In the genomic region with DNA sequence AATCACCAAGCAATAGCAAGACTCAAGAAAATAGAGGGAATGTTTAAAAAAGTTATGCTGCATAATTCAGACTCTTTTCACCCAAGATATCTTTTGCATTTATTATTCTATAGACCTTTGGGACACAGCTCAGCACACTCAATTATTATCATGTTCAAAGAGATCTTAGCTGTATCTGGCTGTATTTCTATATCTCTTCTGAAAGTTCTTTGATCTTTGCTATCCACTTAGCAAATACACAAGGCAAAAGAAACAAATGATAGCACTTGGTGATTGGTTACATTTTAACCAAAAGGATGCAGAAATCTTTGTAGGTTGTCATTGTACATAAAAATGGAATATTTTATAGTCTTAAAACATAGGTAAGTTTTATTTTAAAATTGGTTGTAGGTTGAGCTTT, we compare ENCODE assay signal across 1 cellular context.
A peak's percentile ranks its signal among the peaks of the same experiment; 100 is the strongest.
TF ChIP-seq lines count a peak whose summit lies in the region.

No MANE protein-coding gene starts in this region.

TF ChIP-seq in HepG2, 621 proteins besides CTCF, POLR2A, EP300 and RAD21 (continued from another document):
- no peak for TF ChIP-seq ZNF691 (CRISPR knock-in tag; IDR thresholded peaks at IDR 0.05; ENCODE audit: borderline replicate concordance, low read depth)
- no peak for TF ChIP-seq ZKSCAN8 (CRISPR knock-in tag; IDR thresholded peaks at IDR 0.05; ENCODE audit: borderline replicate concordance)
- 0 out of 2 replicates have a peak, but pooled peaks have one; percentile 50 for TF ChIP-seq NCOA2 (CRISPR knock-in tag; IDR thresholded peaks at IDR 0.05)
- TF ChIP-seq PPARG (CRISPR knock-in tag; conservative IDR thresholded peaks at IDR 0.05), result peak; percentile 33; the same call in 1 of the 2 replicates
- TF ChIP-seq SRSF9 (IDR thresholded peaks at IDR 0.05; ENCODE audit: borderline replicate concordance, insufficient read depth, low read depth, low read length, poor library complexity, severe bottlenecking), result no peak
- peak; percentile 76 for TF ChIP-seq PAXIP1 (CRISPR knock-in tag; conservative IDR thresholded peaks at IDR 0.05)
- peak; percentile 87 for TF ChIP-seq ISL2 (CRISPR knock-in tag; IDR thresholded peaks at IDR 0.05)
- peak; percentile 57; the same call in 1 of the 2 replicates for TF ChIP-seq SOX5 (CRISPR knock-in tag; IDR thresholded peaks at IDR 0.05; ENCODE audit: borderline replicate concordance)
- no peak for TF ChIP-seq SOX13 (IDR thresholded peaks at IDR 0.05)
- TF ChIP-seq SOX13 (CRISPR knock-in tag; conservative IDR thresholded peaks at IDR 0.05 in 1 of 2, IDR thresholded peaks at IDR 0.05 in 1 of 2), result peak in 1 of 2 experiments; percentile 69; a peak in 2 of 4 replicates
- TF ChIP-seq, protein P1, sequence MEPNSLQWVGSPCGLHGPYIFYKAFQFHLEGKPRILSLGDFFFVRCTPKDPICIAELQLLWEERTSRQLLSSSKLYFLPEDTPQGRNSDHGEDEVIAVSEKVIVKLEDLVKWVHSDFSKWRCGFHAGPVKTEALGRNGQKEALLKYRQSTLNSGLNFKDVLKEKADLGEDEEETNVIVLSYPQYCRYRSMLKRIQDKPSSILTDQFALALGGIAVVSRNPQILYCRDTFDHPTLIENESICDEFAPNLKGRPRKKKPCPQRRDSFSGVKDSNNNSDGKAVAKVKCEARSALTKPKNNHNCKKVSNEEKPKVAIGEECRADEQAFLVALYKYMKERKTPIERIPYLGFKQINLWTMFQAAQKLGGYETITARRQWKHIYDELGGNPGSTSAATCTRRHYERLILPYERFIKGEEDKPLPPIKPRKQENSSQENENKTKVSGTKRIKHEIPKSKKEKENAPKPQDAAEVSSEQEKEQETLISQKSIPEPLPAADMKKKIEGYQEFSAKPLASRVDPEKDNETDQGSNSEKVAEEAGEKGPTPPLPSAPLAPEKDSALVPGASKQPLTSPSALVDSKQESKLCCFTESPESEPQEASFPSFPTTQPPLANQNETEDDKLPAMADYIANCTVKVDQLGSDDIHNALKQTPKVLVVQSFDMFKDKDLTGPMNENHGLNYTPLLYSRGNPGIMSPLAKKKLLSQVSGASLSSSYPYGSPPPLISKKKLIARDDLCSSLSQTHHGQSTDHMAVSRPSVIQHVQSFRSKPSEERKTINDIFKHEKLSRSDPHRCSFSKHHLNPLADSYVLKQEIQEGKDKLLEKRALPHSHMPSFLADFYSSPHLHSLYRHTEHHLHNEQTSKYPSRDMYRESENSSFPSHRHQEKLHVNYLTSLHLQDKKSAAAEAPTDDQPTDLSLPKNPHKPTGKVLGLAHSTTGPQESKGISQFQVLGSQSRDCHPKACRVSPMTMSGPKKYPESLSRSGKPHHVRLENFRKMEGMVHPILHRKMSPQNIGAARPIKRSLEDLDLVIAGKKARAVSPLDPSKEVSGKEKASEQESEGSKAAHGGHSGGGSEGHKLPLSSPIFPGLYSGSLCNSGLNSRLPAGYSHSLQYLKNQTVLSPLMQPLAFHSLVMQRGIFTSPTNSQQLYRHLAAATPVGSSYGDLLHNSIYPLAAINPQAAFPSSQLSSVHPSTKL (CRISPR knock-in tag; IDR thresholded peaks at IDR 0.05), result peak; percentile 66
- TF ChIP-seq FOXA3 (CRISPR knock-in tag; IDR thresholded peaks at IDR 0.05), result peak; percentile 77
- TF ChIP-seq MTA3 (CRISPR knock-in tag; IDR thresholded peaks at IDR 0.05), result no peak
- no peak for TF ChIP-seq SRF (IDR thresholded peaks at IDR 0.05; ENCODE audit: low read depth, low read length)
- TF ChIP-seq TCF7 (IDR thresholded peaks at IDR 0.05; ENCODE audit: low read depth), result peak; percentile 76
- TF ChIP-seq TFDP2 (CRISPR knock-in tag; IDR thresholded peaks at IDR 0.05), result no peak
- TF ChIP-seq, protein P2, sequence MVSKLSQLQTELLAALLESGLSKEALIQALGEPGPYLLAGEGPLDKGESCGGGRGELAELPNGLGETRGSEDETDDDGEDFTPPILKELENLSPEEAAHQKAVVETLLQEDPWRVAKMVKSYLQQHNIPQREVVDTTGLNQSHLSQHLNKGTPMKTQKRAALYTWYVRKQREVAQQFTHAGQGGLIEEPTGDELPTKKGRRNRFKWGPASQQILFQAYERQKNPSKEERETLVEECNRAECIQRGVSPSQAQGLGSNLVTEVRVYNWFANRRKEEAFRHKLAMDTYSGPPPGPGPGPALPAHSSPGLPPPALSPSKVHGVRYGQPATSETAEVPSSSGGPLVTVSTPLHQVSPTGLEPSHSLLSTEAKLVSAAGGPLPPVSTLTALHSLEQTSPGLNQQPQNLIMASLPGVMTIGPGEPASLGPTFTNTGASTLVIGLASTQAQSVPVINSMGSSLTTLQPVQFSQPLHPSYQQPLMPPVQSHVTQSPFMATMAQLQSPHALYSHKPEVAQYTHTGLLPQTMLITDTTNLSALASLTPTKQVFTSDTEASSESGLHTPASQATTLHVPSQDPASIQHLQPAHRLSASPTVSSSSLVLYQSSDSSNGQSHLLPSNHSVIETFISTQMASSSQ (IDR thresholded peaks at IDR 0.05; ENCODE audit: low read depth), result peak; percentile 80
- TF ChIP-seq, protein P2 (CRISPR knock-in tag; IDR thresholded peaks at IDR 0.05; ENCODE audit: borderline replicate concordance), result peak; percentile 90; the same call in 1 of the 2 replicates
- peak; percentile 30; the same call in 1 of the 2 replicates for TF ChIP-seq FOXJ3 (CRISPR knock-in tag; IDR thresholded peaks at IDR 0.05; ENCODE audit: borderline replicate concordance)
- no peak for TF ChIP-seq FOXP1 (IDR thresholded peaks at IDR 0.05)
- TF ChIP-seq FOXP1 (CRISPR knock-in tag; IDR thresholded peaks at IDR 0.05), result peak; percentile 30; the same call in 1 of the 2 replicates
- TF ChIP-seq, protein P3, sequence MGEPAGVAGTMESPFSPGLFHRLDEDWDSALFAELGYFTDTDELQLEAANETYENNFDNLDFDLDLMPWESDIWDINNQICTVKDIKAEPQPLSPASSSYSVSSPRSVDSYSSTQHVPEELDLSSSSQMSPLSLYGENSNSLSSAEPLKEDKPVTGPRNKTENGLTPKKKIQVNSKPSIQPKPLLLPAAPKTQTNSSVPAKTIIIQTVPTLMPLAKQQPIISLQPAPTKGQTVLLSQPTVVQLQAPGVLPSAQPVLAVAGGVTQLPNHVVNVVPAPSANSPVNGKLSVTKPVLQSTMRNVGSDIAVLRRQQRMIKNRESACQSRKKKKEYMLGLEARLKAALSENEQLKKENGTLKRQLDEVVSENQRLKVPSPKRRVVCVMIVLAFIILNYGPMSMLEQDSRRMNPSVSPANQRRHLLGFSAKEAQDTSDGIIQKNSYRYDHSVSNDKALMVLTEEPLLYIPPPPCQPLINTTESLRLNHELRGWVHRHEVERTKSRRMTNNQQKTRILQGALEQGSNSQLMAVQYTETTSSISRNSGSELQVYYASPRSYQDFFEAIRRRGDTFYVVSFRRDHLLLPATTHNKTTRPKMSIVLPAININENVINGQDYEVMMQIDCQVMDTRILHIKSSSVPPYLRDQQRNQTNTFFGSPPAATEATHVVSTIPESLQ (CRISPR knock-in tag; conservative IDR thresholded peaks at IDR 0.05), result no peak
- 0 out of 2 replicates have a peak, but pooled peaks have one; percentile 9 for TF ChIP-seq MIER2 (CRISPR knock-in tag; IDR thresholded peaks at IDR 0.05)
- peak; percentile 30 for TF ChIP-seq SAP130 (CRISPR knock-in tag; IDR thresholded peaks at IDR 0.05; ENCODE audit: low read depth)
